In genomic region chr19:14073925-14074838, GRCh38 we compare ENCODE assay signal across 8 cellular contexts. TPM values are rescaled to one million over a fixed set of nuclear protein-coding genes. Genes with fewer than 3 reads are reported as not detected.
DNase-seq lines count a peak whose midpoint lies in the region; ATAC-seq and TF ChIP-seq lines count a peak whose summit lies in the region.

No MANE protein-coding gene starts in this region.

- no peaks in the 10 kb centered on the region for H3K79me2 ChIP-seq in KMS-11 (ENCODE audit: insufficient read depth, low read depth)

- peak; percentile 17 for DNase-seq in ELR (ENCODE audit: low read depth)
- peak in 32 of 58 donors; percentile 10 to 73 (median 54) for DNase-seq in anterior cingulate cortex (lab: John Stamatoyannopoulos, UW)
- DNase-seq in immature natural killer cell: peak in 2 of 3 donors; percentile 14 to 18
- DNase-seq in stimulated activated CD4-positive, alpha-beta T cell treated with anti-CD3 and anti-CD28 coated beads, Interleukin-4, amount 100 ng/mL, for 1 hour: peak; percentile 35
- no peak for DNase-seq in NCI-H226

- H4K20me1 ChIP-seq in KMS-11 (ENCODE audit: insufficient read depth): no peaks in the 10 kb centered on the region

- no peaks in the 10 kb centered on the region for H3K9me3 Mint-ChIP-seq in immature natural killer cell

- H2AFZ ChIP-seq in KMS-11 (ENCODE audit: low read depth): peak overlapping the region; percentile 88

- peak overlapping the region; percentile 81 to 93 (median 88) for H3K27ac Mint-ChIP-seq in immature natural killer cell

- H3K36me3 ChIP-seq in KMS-11 (ENCODE audit: insufficient read depth): no peaks in the 10 kb centered on the region

- H3K4me1 ChIP-seq in KMS-11 (ENCODE audit: low read depth, poor library complexity, severe bottlenecking): peaks cover 25% of the 10 kb centered on the region

- H3K27ac ChIP-seq in KMS-11: no peak overlapping the region

- peak overlapping the region; percentile 89 to 97 (median 94) for H3K4me3 Mint-ChIP-seq in immature natural killer cell

- peaks cover 18 to 21% of the 10 kb centered on the region in 2 donors for H3K4me1 Mint-ChIP-seq in immature natural killer cell

- H3K27me3 Mint-ChIP-seq in immature natural killer cell (ENCODE audit: low read depth in 3 of 3): peaks cover 2 to 5% (median 5%) of the 10 kb centered on the region in 3 donors

- peak overlapping the region; percentile 25; the same call in 1 of the 2 replicates for H3K9ac ChIP-seq in KMS-11

- no peak for ATAC-seq in HG03469 (IDR thresholded peaks at IDR 0.05; ENCODE audit: unreplicated experiment)
- ATAC-seq in GM19328 (IDR thresholded peaks at IDR 0.05; ENCODE audit: unreplicated experiment): no peak

- H3K27me3 ChIP-seq in KMS-11 (ENCODE audit: insufficient read depth, low read depth): peaks cover 4% of the 10 kb centered on the region; the same call in 1 of the 2 replicates

- no peak for TF ChIP-seq CTCF in KMS-11 (conservative IDR thresholded peaks at IDR 0.05; ENCODE audit: low read depth, low read length)

- peak overlapping the region; percentile 96 for H3K4me2 ChIP-seq in KMS-11

- no peak overlapping the region for H3K4me3 ChIP-seq in KMS-11 (IDR thresholded peaks at IDR 0.05; ENCODE audit: insufficient read depth, low read depth, low read length)

- no peaks in the 10 kb centered on the region for H3K36me3 Mint-ChIP-seq in immature natural killer cell

RNA-seq across cellular contexts. Expression of gene MISP3, which starts 1.6 kb away (rescaled TPM):
- 1 to 10 TPM in 2 of 3 donors, under 1 TPM in 1; 0.62 to 2.9 (median 2.1) TPM for polyA plus RNA-seq in immature natural killer cell

RNA-seq across cellular contexts. Expression of gene C19orf67, which starts 11.4 kb away (rescaled TPM):
- polyA plus RNA-seq in immature natural killer cell: not detected

RNA-seq across cellular contexts. Expression of gene PALM3, which starts 12.3 kb away (rescaled TPM):
- not detected for polyA plus RNA-seq in immature natural killer cell

RNA-seq across cellular contexts. Expression of gene SAMD1, which starts 16.4 kb away (rescaled TPM):
- 1 to 10 TPM in 2 of 3 donors, not detected in 1; 1.6 to 3.1 TPM for polyA plus RNA-seq in immature natural killer cell

RNA-seq across cellular contexts. Expression of gene IL27RA, which starts 42.6 kb away (rescaled TPM):
- 10 to 100 TPM; 58.6 to 86.4 (median 69.9) TPM for polyA plus RNA-seq in immature natural killer cell
